Comparison of ENCODE assay signal across 25 cellular contexts in the genomic region with DNA sequence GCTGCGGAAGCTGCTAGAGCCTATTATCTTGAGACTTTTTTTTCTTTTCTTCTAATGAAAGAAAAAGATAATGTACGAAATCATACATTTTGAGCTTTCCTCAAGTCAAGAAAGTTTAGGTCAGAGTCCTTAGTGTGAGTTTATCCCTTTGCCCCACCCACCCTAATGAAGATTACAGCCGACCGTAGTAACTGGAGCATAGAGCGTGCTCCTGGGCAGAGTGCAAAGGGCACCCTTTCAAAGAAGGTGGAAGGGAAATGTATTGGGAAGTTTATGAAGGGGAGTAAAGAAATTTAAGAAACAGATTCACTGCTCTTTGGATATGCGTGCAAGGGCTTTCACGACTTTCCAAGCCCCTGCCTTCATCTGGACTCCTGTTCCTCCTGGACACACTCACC. TPM values are rescaled to one million over a fixed set of nuclear protein-coding genes. Genes with fewer than 3 reads are reported as not detected.
A peak's percentile ranks its signal among the peaks of the same experiment; 100 is the strongest.
DNase-seq lines count a peak whose midpoint lies in the region; ATAC-seq and TF ChIP-seq lines count a peak whose summit lies in the region.
"Had no signal": no experiment of that assay in that cellular context is flagged by ENCODE, and none has a peak within 500 bp of the region (broad histone marks: within the 10 kb centered on the region; RNA-seq: fewer than 3 reads in every experiment).

No MANE protein-coding gene starts in this region.

- POLR2A ChIA-PET in activated CD4-positive, alpha-beta T cell treated with anti-CD3 and anti-CD28 coated beads for 36 hours (lab: Charles Lee) = no interaction called here

- no peak for TF ChIP-seq POLR2A in Peyer's patch (IDR thresholded peaks at IDR 0.05)

- peak in 1 of 3 donors; percentile 79 for DNase-seq in Peyer's patch
- peak in 2 of 3 donors; percentile 52 to 81 for DNase-seq in mucosa of descending colon
- DNase-seq in thoracic aorta (ENCODE audit: low spot score) = no peak
- no peak for DNase-seq in stimulated activated CD4-positive, alpha-beta T cell treated with anti-CD3 and anti-CD28 coated beads, Interleukin-4, amount 100 ng/mL, for 24 hours
- no peak for DNase-seq in activated CD4-positive, alpha-beta T cell treated with anti-CD3 and anti-CD28 coated beads for 36 hours
- DNase-seq in GM23248 = no peak
- DNase-seq: activated B cell treated with CpG ODN at 0.5 μM for 24 hours; activated CD4-positive, alpha-beta T cell treated with anti-CD3 and anti-CD28 coated beads, Interleukin-2, amount 50 U/mL, for 48 hours; activated CD8-positive, alpha-beta memory T cell treated with anti-CD3 and anti-CD28 coated beads, Interleukin-2, amount 50 U/mL, for 4 hours; activated naive CD4-positive, alpha-beta T cell treated with anti-CD3 and anti-CD28 coated beads, Interleukin-2, amount 50 U/mL, for 16 hours; DND-41; glutamatergic neuron; NCI-H1105; NCI-H187 treated with DMSO at 0.1 percent for 48 hours; NCI-H524 treated with DMSO at 0.1 percent for 48 hours; SHP77 treated with DMSO at 0.1 percent for 48 hours; stimulated activated naive CD8-positive, alpha-beta T cell treated with anti-CD3 and anti-CD28 coated beads, Interleukin-15, amount 100 ng/mL, for 72 hours; T1000 had no signal

- H3K27me3 Mint-ChIP-seq in activated CD4-positive, alpha-beta T cell treated with anti-CD3 and anti-CD28 coated beads for 36 hours = peaks cover 10% of the 10 kb centered on the region
- H3K27me3 Mint-ChIP-seq: progenitor cell of endocrine pancreas had no signal

- no peaks in the 10 kb centered on the region for H3K36me3 ChIP-seq in Peyer's patch
- peaks cover 0 to 5% of the 10 kb centered on the region in 2 donors for H3K36me3 ChIP-seq in esophagus (ENCODE audit: control insufficient read depth in 2 of 2, insufficient read depth in 2 of 2, low read length in 1 of 2)
- H3K36me3 ChIP-seq in mucosa of descending colon (ENCODE audit: low read depth) = no peaks in the 10 kb centered on the region
- H3K36me3 ChIP-seq in thoracic aorta = no peaks in the 10 kb centered on the region
- H3K36me3 ChIP-seq in GM23248 (ENCODE audit: low read depth) = peaks cover 5% of the 10 kb centered on the region; the same call in 1 of the 2 replicates
- H3K36me3 ChIP-seq: HAP-1, neutrophil had no signal

- H3K4me1 Mint-ChIP-seq in activated CD4-positive, alpha-beta T cell treated with anti-CD3 and anti-CD28 coated beads for 36 hours = no peaks in the 10 kb centered on the region
- H3K4me1 Mint-ChIP-seq: activated B cell treated with CpG ODN at 0.5 μM for 24 hours; stimulated activated naive CD8-positive, alpha-beta T cell treated with anti-CD3 and anti-CD28 coated beads, Interleukin-15, amount 100 ng/mL, for 72 hours had no signal

- H3K36me3 Mint-ChIP-seq in activated CD4-positive, alpha-beta T cell treated with anti-CD3 and anti-CD28 coated beads for 36 hours (ENCODE audit: low read depth) = no peaks in the 10 kb centered on the region

- peaks cover 100% of the 10 kb centered on the region for H3K79me2 ChIP-seq in GM23248 (ENCODE audit: insufficient read depth)

- ATAC-seq in mucosa of descending colon (peak; percentile 77), thoracic aorta (ENCODE audit: insufficient number of reproducible peaks, low FRiP score, low read depth) (no peak), GM21786 (IDR thresholded peaks at IDR 0.05; ENCODE audit: unreplicated experiment) (no peak)
- no peak for ATAC-seq in activated CD4-positive, alpha-beta T cell treated with anti-CD3 and anti-CD28 coated beads for 36 hours
- ATAC-seq: stimulated activated naive CD8-positive, alpha-beta T cell treated with anti-CD3 and anti-CD28 coated beads, Interleukin-15, amount 100 ng/mL, for 72 hours had no signal

- peaks cover 29% of the 10 kb centered on the region for H3F3A ChIP-seq in GM23248 (ENCODE audit: insufficient read depth)

- no peak overlapping the region for H3K4me3 Mint-ChIP-seq in activated CD4-positive, alpha-beta T cell treated with anti-CD3 and anti-CD28 coated beads for 36 hours
- H3K4me3 Mint-ChIP-seq: activated B cell treated with CpG ODN at 0.5 μM for 24 hours; stimulated activated naive CD8-positive, alpha-beta T cell treated with anti-CD3 and anti-CD28 coated beads, Interleukin-15, amount 100 ng/mL, for 72 hours had no signal

- CTCF ChIA-PET in activated CD4-positive, alpha-beta T cell treated with anti-CD3 and anti-CD28 coated beads for 36 hours (lab: Charles Lee) = interaction anchor here (0.6 kb wide), 2 partner anchors 20 to 56 kb away, joined by 3 to 4 read pairs; no protein-coding TSS in a partner anchor

- H3K9ac ChIP-seq in GM23248 = no peak overlapping the region

- H3K9me3 Mint-ChIP-seq in activated CD4-positive, alpha-beta T cell treated with anti-CD3 and anti-CD28 coated beads for 36 hours (ENCODE audit: low read depth) = no peaks in the 10 kb centered on the region
- H3K9me3 Mint-ChIP-seq: activated B cell treated with CpG ODN at 0.5 μM for 24 hours; stimulated activated naive CD8-positive, alpha-beta T cell treated with anti-CD3 and anti-CD28 coated beads, Interleukin-15, amount 100 ng/mL, for 72 hours had no signal

- no peak for TF ChIP-seq CTCF in Peyer's patch (IDR thresholded peaks at IDR 0.05)
- no peak for TF ChIP-seq CTCF in mucosa of descending colon (IDR thresholded peaks at IDR 0.05)
- TF ChIP-seq CTCF in thoracic aorta (IDR thresholded peaks at IDR 0.05) = no peak

- WGBS in esophagus, 2 donors = 74 to 81% methylated on average over 7 of the region's 7 CpGs
- 99% methylated on average over 7 of the region's 7 CpGs for WGBS in GM23248 (ENCODE audit: low coverage in 1 of 2, low lambda C conversion rate in 2 of 2, missing lambda C conversion rate in 2 of 2), 2 experiments

- intact Hi-C loops in mucosa of descending colon (cut with DNase I, micrococcal nuclease) = no loop called here
- intact Hi-C loops in activated CD4-positive, alpha-beta T cell treated with anti-CD3 and anti-CD28 coated beads for 36 hours (cut with DNase I, micrococcal nuclease) = no loop called here

- peaks cover 0 to 78% (median 5%) of the 10 kb centered on the region in 4 donors for H3K4me1 ChIP-seq in Peyer's patch
- peaks cover 10 to 12% of the 10 kb centered on the region in 2 donors for H3K4me1 ChIP-seq in esophagus (ENCODE audit: control insufficient read depth in 2 of 2, insufficient read depth in 2 of 2, low read length in 1 of 2)
- peaks cover 46% of the 10 kb centered on the region for H3K4me1 ChIP-seq in mucosa of descending colon (ENCODE audit: low read depth)
- H3K4me1 ChIP-seq in thoracic aorta (ENCODE audit: control insufficient read depth in 1 of 2, low read depth in 2 of 2) = peaks cover 55 to 99% of the 10 kb centered on the region in 2 donors
- H3K4me1 ChIP-seq in GM23248 (ENCODE audit: insufficient read depth) = peaks cover 45% of the 10 kb centered on the region

- in situ Hi-C loops in GM23248 (cut with MboI) = no loop called here

- H3K9me3 ChIP-seq in Peyer's patch (no peaks in the 10 kb centered on the region), esophagus (ENCODE audit: control insufficient read depth in 2 of 2, insufficient read depth in 1 of 2, low read depth in 1 of 2, low read length in 1 of 2) (peaks cover 0 to 3% of the 10 kb centered on the region in 2 donors), mucosa of descending colon (no peaks in the 10 kb centered on the region), thoracic aorta (no peaks in the 10 kb centered on the region), GM23248 (ENCODE audit: low read depth) (no peaks in the 10 kb centered on the region)
- H3K9me3 ChIP-seq: neutrophil had no signal

- peaks cover 16% of the 10 kb centered on the region; the same call in 1 of the 2 replicates for H4K20me1 ChIP-seq in GM23248 (ENCODE audit: insufficient read depth)

- H3K4me3 ChIP-seq in Peyer's patch (peak overlapping the region in 2 of 4 donors; percentile 7 to 17), esophagus (ENCODE audit: low read depth in 1 of 2, low read length in 2 of 2) (no peak overlapping the region), mucosa of descending colon (no peak overlapping the region), thoracic aorta (peak overlapping the region; percentile 47), GM23248 (no peak overlapping the region)
- H3K4me3 ChIP-seq: HAP-1, K562, lung had no signal

- H3K27ac Mint-ChIP-seq in activated CD4-positive, alpha-beta T cell treated with anti-CD3 and anti-CD28 coated beads for 36 hours = no peak overlapping the region
- H3K27ac Mint-ChIP-seq: activated B cell treated with CpG ODN at 0.5 μM for 24 hours; progenitor cell of endocrine pancreas; stimulated activated naive CD8-positive, alpha-beta T cell treated with anti-CD3 and anti-CD28 coated beads, Interleukin-15, amount 100 ng/mL, for 72 hours had no signal

- H2AFZ ChIP-seq in GM23248 = no peak overlapping the region

- H3K27me3 ChIP-seq in Peyer's patch (no peaks in the 10 kb centered on the region), esophagus (ENCODE audit: control insufficient read depth in 1 of 2, insufficient read depth in 2 of 2, low read length in 2 of 2) (no peaks in the 10 kb centered on the region), thoracic aorta (replicated peaks; ENCODE audit: insufficient read depth) (no peaks in the 10 kb centered on the region), GM23248 (replicated peaks; ENCODE audit: insufficient read depth) (no peaks in the 10 kb centered on the region)
- H3K27me3 ChIP-seq: neutrophil had no signal

- H3K9me2 ChIP-seq in GM23248 (ENCODE audit: insufficient read depth) = no peaks in the 10 kb centered on the region

- no peak overlapping the region for H3K4me2 ChIP-seq in GM23248 (ENCODE audit: unreplicated experiment)

- peak overlapping the region in 3 of 4 donors; percentile 75 to 92 (median 88) for H3K27ac ChIP-seq in Peyer's patch
- peak overlapping the region; percentile 55 to 79 for H3K27ac ChIP-seq in esophagus (ENCODE audit: low read depth in 2 of 2, low read length in 1 of 2)
- peak overlapping the region; percentile 64 to 92 for H3K27ac ChIP-seq in thoracic aorta
- H3K27ac ChIP-seq in GM23248 = no peak overlapping the region
- H3K27ac ChIP-seq: neutrophil had no signal

RNA-seq across cellular contexts. Expression of a gene that starts 17.2 kb away (rescaled TPM):
- 100 to 1,000 TPM in 3 of 4 donors, 10 to 100 TPM in 1; 61.9 to 271 (median 165) TPM for total RNA-seq in Peyer's patch
- polyA plus RNA-seq in esophagus = 10 to 100 TPM; 21.8 to 38.8 TPM
- total RNA-seq in mucosa of descending colon = 100 to 1,000 TPM in 2 of 3 donors, 10 to 100 TPM in 1; 85.0 to 191 (median 158) TPM
- 100 to 1,000 TPM; 116 to 137 TPM for total RNA-seq in thoracic aorta
- total RNA-seq in activated CD4-positive, alpha-beta T cell treated with anti-CD3 and anti-CD28 coated beads for 36 hours = under 1 TPM; 0.07 to 0.11 TPM
- 309 and 315 TPM in 2 replicates for total RNA-seq in GM23248 (2014; rRNA removed; shearing (Covaris generic))
- polyA plus RNA-seq in GM23248 (2016; fragmentation: Nextera tagmentation; extraction: Ambion mirVana) = 265 TPM in 2 replicates
- total RNA-seq: activated B cell treated with CpG ODN at 0.5 μM for 24 hours had no signal

Comparison
In these comparisons a context has a peak if more than half of its experiments do, and no peak if none do; other contexts are left out.
1. DNase-seq: peak in mucosa of descending colon (2 of 3); none in thoracic aorta (single experiment), stimulated activated CD4-positive, alpha-beta T cell treated with anti-CD3 and anti-CD28 coated beads, Interleukin-4, amount 100 ng/mL, for 24 hours (single experiment), activated CD4-positive, alpha-beta T cell treated with anti-CD3 and anti-CD28 coated beads for 36 hours (single experiment) and GM23248 (single experiment).
2. RNA of a gene that starts 17.2 kb away (total RNA-seq): 309 to 315 TPM in GM23248, 61.9 to 271 TPM in Peyer's patch, 85.0 to 191 TPM in mucosa of descending colon and 116 to 137 TPM in thoracic aorta; 0.07 to 0.11 TPM in activated CD4-positive, alpha-beta T cell treated with anti-CD3 and anti-CD28 coated beads for 36 hours; every median in the first group is over 10 times any median in the second.